In genomic region chr11:65262381-65262680, GRCh38 we compare ENCODE assay signal across 8 cellular contexts. TPM values are rescaled to one million over a fixed set of nuclear protein-coding genes. Genes with fewer than 3 reads are reported as not detected.
DNase-seq lines count a peak whose midpoint lies in the region; ATAC-seq and TF ChIP-seq lines count a peak whose summit lies in the region.

No MANE protein-coding gene starts in this region.

- no peak for TF ChIP-seq CTCF in esophagus squamous epithelium (IDR thresholded peaks at IDR 0.05)
- TF ChIP-seq CTCF in osteocyte (IDR thresholded peaks at IDR 0.05): no peak

- ATAC-seq in GM21723 (IDR thresholded peaks at IDR 0.05; ENCODE audit: unreplicated experiment): peak; percentile 4
- ATAC-seq in GM18873 (IDR thresholded peaks at IDR 0.05; ENCODE audit: low FRiP score, unreplicated experiment): no peak
- ATAC-seq in GM21529 (IDR thresholded peaks at IDR 0.05; ENCODE audit: unreplicated experiment): no peak

- H3K4me3 Mint-ChIP-seq in osteocyte (ENCODE audit: unreplicated experiment): peak overlapping the region; percentile 82

- H3K36me3 ChIP-seq in SJCRH30: peaks cover 8% of the 10 kb centered on the region
- H3K36me3 ChIP-seq in esophagus squamous epithelium: peaks cover 0 to 10% (median 0%) of the 10 kb centered on the region in 3 donors

- no peaks in the 10 kb centered on the region for H3K27me3 Mint-ChIP-seq in osteocyte (ENCODE audit: unreplicated experiment)

- peak overlapping the region; percentile 71 for H3K27ac Mint-ChIP-seq in osteocyte (ENCODE audit: unreplicated experiment)

- H3K9me3 Mint-ChIP-seq in osteocyte (ENCODE audit: unreplicated experiment): no peaks in the 10 kb centered on the region

- intact Hi-C loops in esophagus squamous epithelium (cut with DNase I): no loop called here

- H3K4me3 ChIP-seq in SJCRH30: peak overlapping the region; percentile 92
- peak overlapping the region; percentile 67 to 82 (median 72) for H3K4me3 ChIP-seq in esophagus squamous epithelium

- TF ChIP-seq POLR2A in esophagus squamous epithelium (IDR thresholded peaks at IDR 0.05): no peak

- H3K27ac ChIP-seq in SJCRH30 (peak overlapping the region; percentile 94), esophagus squamous epithelium (peak overlapping the region; percentile 89 to 96 (median 92))

- H3K36me3 Mint-ChIP-seq in osteocyte (ENCODE audit: unreplicated experiment): no peaks in the 10 kb centered on the region

- WGBS in esophagus squamous epithelium, 2 donors: 1% methylated on average over 7 to 9 of the region's 16 CpGs

- peaks cover 21% of the 10 kb centered on the region for H3K4me1 Mint-ChIP-seq in osteocyte (ENCODE audit: unreplicated experiment)

- H3K4me1 ChIP-seq in SJCRH30: peaks cover 3% of the 10 kb centered on the region; the same call in 1 of the 2 replicates
- peaks cover 0 to 26% (median 17%) of the 10 kb centered on the region in 3 donors for H3K4me1 ChIP-seq in esophagus squamous epithelium

- H3K27me3 ChIP-seq in SJCRH30 (no peaks in the 10 kb centered on the region), esophagus squamous epithelium (no peaks in the 10 kb centered on the region)

- DNase-seq in SJCRH30 (no peak), esophagus squamous epithelium (lab: John Stamatoyannopoulos, UW) (no peak), osteocyte (ENCODE audit: extremely low spot score, unreplicated experiment) (no peak), NCI-H2196 treated with DMSO at 0.1 percent for 48 hours (lab: John Stamatoyannopoulos, UW; ENCODE audit: unreplicated experiment) (no peak), NCI-H1436 treated with DMSO at 0.1 percent for 48 hours (lab: John Stamatoyannopoulos, UW) (no peak)

- no peaks in the 10 kb centered on the region for H3K9me3 ChIP-seq in SJCRH30 (replicated peaks)
- H3K9me3 ChIP-seq in esophagus squamous epithelium: no peaks in the 10 kb centered on the region

RNA-seq across cellular contexts. Expression of gene POLA2, which starts 0.6 kb away (rescaled TPM):
- total RNA-seq in SJCRH30 (2014; rRNA removed; shearing (Covaris generic)): 47.2 and 54.6 TPM in 2 replicates
- 10 to 100 TPM in 2 of 4 donors, 1 to 10 TPM in 2; 3.1 to 14.1 (median 10.4) TPM for total RNA-seq in esophagus squamous epithelium
- 5.9 and 9.3 TPM in 2 replicates for total RNA-seq in osteocyte

RNA-seq across cellular contexts. Expression of gene CDC42EP2, which starts 52.3 kb away (rescaled TPM):
- 5.6 and 6.0 TPM in 2 replicates for total RNA-seq in SJCRH30 (2014; rRNA removed; shearing (Covaris generic))
- total RNA-seq in esophagus squamous epithelium (10 to 100 TPM in 1 of 4 donors, 1 to 10 TPM in 2, under 1 TPM in 1; 0.76 to 11.4 (median 5.6) TPM), osteocyte (20.7 and 23.1 TPM in 2 replicates)
